8 cellular contexts compared by ENCODE assay signal in the genomic region with DNA sequence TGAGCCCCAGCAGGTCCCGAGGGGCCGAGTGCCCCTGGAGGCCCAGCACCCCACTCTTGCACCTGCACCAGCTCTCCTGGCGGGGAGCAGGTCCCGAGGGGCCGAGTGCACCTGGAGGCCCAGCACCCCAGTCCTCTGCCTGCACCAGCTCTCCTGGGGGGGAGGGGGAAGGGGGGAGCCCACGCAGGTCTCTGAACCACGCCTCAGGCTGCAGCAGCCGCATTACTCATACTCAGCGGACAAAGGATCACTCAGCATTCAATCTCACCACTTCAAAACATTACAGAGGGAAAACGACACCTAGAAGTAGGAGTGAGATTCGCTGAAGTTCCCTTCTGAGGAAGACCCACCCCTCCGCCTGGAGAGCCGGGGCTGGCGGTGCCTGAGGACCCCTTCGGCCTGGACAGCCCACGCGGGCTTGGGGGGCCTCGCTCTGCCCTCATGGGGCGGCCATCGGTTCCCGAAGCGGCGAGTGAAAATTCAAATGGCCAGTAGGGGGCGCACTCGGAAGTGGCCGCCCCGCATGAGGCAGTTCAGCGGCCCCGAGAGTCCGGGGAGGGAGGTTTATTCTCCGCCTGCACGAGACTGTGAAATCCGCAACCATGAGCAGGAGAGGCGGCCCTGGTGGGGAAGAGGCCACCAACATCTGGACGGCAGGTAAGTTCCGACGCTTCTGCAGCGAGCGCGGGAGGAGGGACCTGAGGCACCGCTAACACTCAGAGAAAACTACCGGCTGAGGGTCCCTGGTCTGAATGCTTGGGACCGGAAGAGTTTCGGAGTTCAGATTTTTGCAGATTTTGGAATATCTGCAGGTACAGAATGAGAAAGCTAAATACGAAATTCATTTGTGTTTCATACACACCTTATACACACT. TPM values are rescaled to one million over a fixed set of nuclear protein-coding genes. Genes with fewer than 3 reads are reported as not detected.
DNase-seq lines count a peak whose midpoint lies in the region; ATAC-seq, FAIRE-seq and TF ChIP-seq lines count a peak whose summit lies in the region.

No MANE protein-coding gene starts in this region.

- TF ChIP-seq POLR2A in GM12892 (IDR thresholded peaks at IDR 0.05; ENCODE audit: low read depth, low read length) (peak; percentile 68), HepG2 (IDR thresholded peaks at IDR 0.05; ENCODE audit: insufficient read depth in 1 of 2, low read depth in 2 of 2, low read length in 2 of 2) (peak in 1 of 2 experiments; percentile 57; a peak in 2 of 4 replicates)

- peaks cover 50% of the 10 kb centered on the region for H3K4me1 ChIP-seq in HepG2 (ENCODE audit: insufficient read depth, low read length)

- WGBS in HepG2 (ENCODE audit: low lambda C conversion rate): 24% methylated on average over 21 of the region's 45 CpGs

- intact Hi-C loops in activated CD4-positive, alpha-beta T cell treated with anti-CD3 and anti-CD28 coated beads, Interleukin-2, amount 10 ng/mL, durations not matched to agents 24 days and 14 days (cut with micrococcal nuclease): loop anchor here (1.0 kb wide), 2 partner anchors 51 to 89 kb away; a partner anchor contains a TSS
- intact Hi-C loops in HepG2 (cut with micrococcal nuclease; ENCODE audit: unreplicated experiment): loop anchor here (1.0 to 5.0 kb wide), 3 partner anchors 36 to 90 kb away; no protein-coding TSS in a partner anchor

- TF ChIP-seq CTCF in HFF-Myc (IDR thresholded peaks at IDR 0.05; ENCODE audit: low read depth, low read length, missing control alignments) (peak; percentile 86), HepG2 (CRISPR knock-in tag; IDR thresholded peaks at IDR 0.05) (peak; percentile 95)

- peak overlapping the region; percentile 79 for H3K4me3 Mint-ChIP-seq in activated CD4-positive, alpha-beta T cell treated with anti-CD3 and anti-CD28 coated beads, Interleukin-2, amount 10 ng/mL, durations not matched to agents 24 days and 14 days

- no peaks in the 10 kb centered on the region for H3K27me3 ChIP-seq in HepG2 (ENCODE audit: control insufficient read depth in 1 of 2, insufficient read depth in 2 of 2, low read length in 2 of 2)

- FAIRE-seq in GM12892 (lab: Jason Lieb, UNC) (peak; percentile 94), HepG2 (lab: Jason Lieb, UNC) (no peak)

- H3K36me3 ChIP-seq in HepG2 (replicated peaks in 1 of 2; ENCODE audit: control insufficient read depth in 1 of 2, insufficient read depth in 2 of 2, low read length in 2 of 2): peaks cover 7 to 22% of the 10 kb centered on the region in 2 experiments; a peak in 4 of 5 replicates

- peak overlapping the region; percentile 74 for H3K27ac ChIP-seq in HepG2 (ENCODE audit: extremely low read length, insufficient read depth, low read length)

- no peaks in the 10 kb centered on the region for H3K36me3 Mint-ChIP-seq in activated CD4-positive, alpha-beta T cell treated with anti-CD3 and anti-CD28 coated beads, Interleukin-2, amount 10 ng/mL, durations not matched to agents 24 days and 14 days (ENCODE audit: low read depth)

- no TSS peak for BruUV-seq in HepG2 (replicated peaks; lab: Mats Ljungman, UMichigan)

- peak; percentile 95 for DNase-seq in GM12892 (ENCODE audit: insufficient read length)
- no peak for DNase-seq in HFF-Myc (ENCODE audit: extremely low read depth, low read depth)
- DNase-seq in NCI-H1048 (lab: John Stamatoyannopoulos, UW): peak; percentile 19
- peak; percentile 93 for DNase-seq in activated CD4-positive, alpha-beta T cell treated with anti-CD3 and anti-CD28 coated beads, Interleukin-2, amount 10 ng/mL, durations not matched to agents 24 days and 14 days
- DNase-seq in dedifferentiated amniotic fluid mesenchymal stem cell (ENCODE audit: extremely low spot score): peak; percentile 48
- DNase-seq in HepG2 (ENCODE audit: low spot score): peak; percentile 68
- DNase-seq in stimulated activated CD4-positive, alpha-beta T cell treated with anti-CD3 and anti-CD28 coated beads, Interleukin-4, amount 100 ng/mL, for 48 hours (ENCODE audit: low read depth in 2 of 2): peak; percentile 65 to 81
- DNase-seq in NCI-H1417 treated with DMSO at 0.1 percent for 48 hours (lab: John Stamatoyannopoulos, UW): no peak

- H3K9me3 ChIP-seq in HepG2 (ENCODE audit: low read length): no peaks in the 10 kb centered on the region

- H3K4me1 Mint-ChIP-seq in activated CD4-positive, alpha-beta T cell treated with anti-CD3 and anti-CD28 coated beads, Interleukin-2, amount 10 ng/mL, durations not matched to agents 24 days and 14 days: peaks cover 9% of the 10 kb centered on the region

- TF ChIP-seq EP300 in HepG2 (IDR thresholded peaks at IDR 0.05; ENCODE audit: low read depth in 2 of 2, low read length in 2 of 2) (no peak), HepG2 (CRISPR knock-in tag; IDR thresholded peaks at IDR 0.05; ENCODE audit: borderline replicate concordance) (peak; percentile 41; the same call in 1 of the 2 replicates)

- H3K27ac Mint-ChIP-seq in activated CD4-positive, alpha-beta T cell treated with anti-CD3 and anti-CD28 coated beads, Interleukin-2, amount 10 ng/mL, durations not matched to agents 24 days and 14 days: peak overlapping the region; percentile 11

- in situ Hi-C loops in HepG2 (cut with HindIII; ENCODE audit: extremely low pct_ligation_motif_present, low pct_unique_long_range_greater_than_20kb): loop anchor here (5.0 kb wide), 1 partner anchor 75 kb away; a partner anchor contains a TSS

- H3K9ac ChIP-seq in HepG2 (ENCODE audit: insufficient read depth, low read depth, low read length): peak overlapping the region; percentile 83

- TF ChIP-seq RAD21 in HepG2 (CRISPR knock-in tag; IDR thresholded peaks at IDR 0.05): peak; percentile 85

- ATAC-seq in HepG2: peak; percentile 72

- no peak overlapping the region for H2AFZ ChIP-seq in HepG2 (ENCODE audit: low read length)

- POLR2A ChIA-PET in HepG2 (lab: Yijun Ruan, JAX): interaction anchor here (0.8 to 3.9 kb wide), 12 partner anchors 8 to 768 kb away, joined by 3 to 24 read pairs (median 3); a partner anchor contains a TSS

- CTCF ChIA-PET in HepG2 (lab: Yijun Ruan, JAX; ENCODE audit: low intra/inter-chr PET ratio, low total read pairs): interaction anchor here (1.4 to 1.9 kb wide), 5 partner anchors 37 to 96 kb away, joined by 8 to 15 read pairs (median 10); no protein-coding TSS in a partner anchor

- peaks cover 28% of the 10 kb centered on the region for H3K79me2 ChIP-seq in HepG2 (ENCODE audit: insufficient read depth, low read length)

- H3K4me2 ChIP-seq in HepG2 (ENCODE audit: low read depth, low read length): peak overlapping the region; percentile 83

- peak overlapping the region; percentile 37 for H3K4me3 ChIP-seq in HFF-Myc (replicated peaks; ENCODE audit: low read depth, low read length)
- peak overlapping the region; percentile 66 to 79 (median 77) for H3K4me3 ChIP-seq in HepG2 (replicated peaks in 1 of 3; ENCODE audit: insufficient read depth in 1 of 3, low read depth in 2 of 3, low read length in 3 of 3)

- peaks cover 2% of the 10 kb centered on the region for H3K27me3 Mint-ChIP-seq in activated CD4-positive, alpha-beta T cell treated with anti-CD3 and anti-CD28 coated beads, Interleukin-2, amount 10 ng/mL, durations not matched to agents 24 days and 14 days

- H3K9me3 Mint-ChIP-seq in activated CD4-positive, alpha-beta T cell treated with anti-CD3 and anti-CD28 coated beads, Interleukin-2, amount 10 ng/mL, durations not matched to agents 24 days and 14 days: no peaks in the 10 kb centered on the region

- no peaks in the 10 kb centered on the region for H4K20me1 ChIP-seq in HepG2 (ENCODE audit: insufficient read depth, low read length)

RNA-seq across cellular contexts. Expression of a gene that starts 1.1 kb away (rescaled TPM):
- 7.1 TPM for polyA plus RNA-seq in GM12892 (2012; ENCODE audit: missing spikeins)
- total RNA-seq in activated CD4-positive, alpha-beta T cell treated with anti-CD3 and anti-CD28 coated beads, Interleukin-2, amount 10 ng/mL, durations not matched to agents 24 days and 14 days: 0.09 TPM in 1 of 2 replicates, not detected in the other
- total RNA-seq in HepG2 (2016; rRNA removed; fragmentation: Illumina TruSeq; extraction: Trizol): 15.2 and 19.7 TPM in 2 replicates
- total RNA-seq in HepG2 (2016; cell fraction: cytosol; rRNA removed; fragmentation: Illumina TruSeq; extraction: Trizol; ENCODE audit: low read depth): 11.8 and 14.0 TPM in 2 replicates
- total RNA-seq in HepG2 (2016; cell fraction: insoluble cytoplasmic fraction; rRNA removed; fragmentation: Illumina TruSeq; extraction: Trizol): 14.3 and 19.8 TPM in 2 replicates
- total RNA-seq in HepG2 (2016; cell fraction: membrane; rRNA removed; fragmentation: Illumina TruSeq; extraction: Trizol): 22.2 and 30.5 TPM in 2 replicates
- total RNA-seq in HepG2 (2016; cell fraction: nucleus; rRNA removed; fragmentation: Illumina TruSeq; extraction: Trizol): 13.6 and 15.7 TPM in 2 replicates
- 12.7 and 16.4 TPM in 2 replicates for polyA plus RNA-seq in HepG2 (2011; rRNA removed)
- polyA plus RNA-seq in HepG2 (2011; cell fraction: cytosol; rRNA removed): 14.9 and 19.2 TPM in 2 replicates
- polyA plus RNA-seq in HepG2 (2011; cell fraction: nucleus; rRNA removed): 55.4 and 63.5 TPM in 2 replicates
- 10.5 and 10.7 TPM in 2 replicates for polyA plus RNA-seq in HepG2 (2012)
- polyA plus RNA-seq in HepG2 (2016; cell fraction: cytosol; fragmentation: Illumina TruSeq; extraction: Trizol; ENCODE audit: low read depth): 9.9 and 11.3 TPM in 2 replicates
- polyA plus RNA-seq in HepG2 (2016; cell fraction: insoluble cytoplasmic fraction; fragmentation: Illumina TruSeq; extraction: Trizol; ENCODE audit: low read depth): 17.5 and 21.3 TPM in 2 replicates
- polyA plus RNA-seq in HepG2 (2016; cell fraction: membrane; fragmentation: Illumina TruSeq; extraction: Trizol; ENCODE audit: low read depth): 22.0 and 22.5 TPM in 2 replicates
- 36.9 and 39.6 TPM in 2 replicates for polyA plus RNA-seq in HepG2 (2016; cell fraction: nucleus; fragmentation: Illumina TruSeq; extraction: Trizol; ENCODE audit: insufficient read depth, low read depth)
- 7.5 and 47.4 TPM in 2 replicates for polyA minus RNA-seq in HepG2 (2011; rRNA and poly(A)+ RNA removed; ENCODE audit: low replicate concordance)
- polyA minus RNA-seq in HepG2 (2011; cell fraction: cytosol; rRNA and poly(A)+ RNA removed): 11.5 and 13.4 TPM in 2 replicates
- polyA minus RNA-seq in HepG2 (2011; cell fraction: nucleus; rRNA and poly(A)+ RNA removed): 4.2 and 5.7 TPM in 2 replicates

RNA-seq across cellular contexts. Expression of a gene that starts 42.5 kb away (rescaled TPM):
- polyA plus RNA-seq in GM12892 (2012; ENCODE audit: missing spikeins): 4.1 TPM
- 2.5 and 4.1 TPM in 2 replicates for total RNA-seq in activated CD4-positive, alpha-beta T cell treated with anti-CD3 and anti-CD28 coated beads, Interleukin-2, amount 10 ng/mL, durations not matched to agents 24 days and 14 days
- total RNA-seq in HepG2 (2016; rRNA removed; fragmentation: Illumina TruSeq; extraction: Trizol): 0.84 and 2.0 TPM in 2 replicates
- 0.91 and 1.1 TPM in 2 replicates for total RNA-seq in HepG2 (2016; cell fraction: cytosol; rRNA removed; fragmentation: Illumina TruSeq; extraction: Trizol; ENCODE audit: low read depth)
- total RNA-seq in HepG2 (2016; cell fraction: insoluble cytoplasmic fraction; rRNA removed; fragmentation: Illumina TruSeq; extraction: Trizol): 0.89 and 1.2 TPM in 2 replicates
- 1.9 and 2.7 TPM in 2 replicates for total RNA-seq in HepG2 (2016; cell fraction: membrane; rRNA removed; fragmentation: Illumina TruSeq; extraction: Trizol)
- 1.1 and 3.4 TPM in 2 replicates for total RNA-seq in HepG2 (2016; cell fraction: nucleus; rRNA removed; fragmentation: Illumina TruSeq; extraction: Trizol)
- polyA plus RNA-seq in HepG2 (2011; rRNA removed): 15.9 and 17.2 TPM in 2 replicates
- polyA plus RNA-seq in HepG2 (2011; cell fraction: cytosol; rRNA removed): 11.4 and 22.4 TPM in 2 replicates
- 18.2 and 25.0 TPM in 2 replicates for polyA plus RNA-seq in HepG2 (2011; cell fraction: nucleus; rRNA removed)
- polyA plus RNA-seq in HepG2 (2012): 4.5 and 5.3 TPM in 2 replicates
- polyA plus RNA-seq in HepG2 (2016; cell fraction: cytosol; fragmentation: Illumina TruSeq; extraction: Trizol; ENCODE audit: low read depth): 2.1 and 2.2 TPM in 2 replicates
- 0.78 and 1.3 TPM in 2 replicates for polyA plus RNA-seq in HepG2 (2016; cell fraction: insoluble cytoplasmic fraction; fragmentation: Illumina TruSeq; extraction: Trizol; ENCODE audit: low read depth)
- 2.3 and 3.4 TPM in 2 replicates for polyA plus RNA-seq in HepG2 (2016; cell fraction: membrane; fragmentation: Illumina TruSeq; extraction: Trizol; ENCODE audit: low read depth)
- polyA plus RNA-seq in HepG2 (2016; cell fraction: nucleus; fragmentation: Illumina TruSeq; extraction: Trizol; ENCODE audit: insufficient read depth, low read depth): 2.2 and 2.5 TPM in 2 replicates
- 0.87 and 47.8 TPM in 2 replicates for polyA minus RNA-seq in HepG2 (2011; rRNA and poly(A)+ RNA removed; ENCODE audit: low replicate concordance)
- 6.9 and 9.1 TPM in 2 replicates for polyA minus RNA-seq in HepG2 (2011; cell fraction: cytosol; rRNA and poly(A)+ RNA removed)
- 9.3 and 14.0 TPM in 2 replicates for polyA minus RNA-seq in HepG2 (2011; cell fraction: nucleus; rRNA and poly(A)+ RNA removed)

Comparison
In these comparisons a context has a peak if more than half of its experiments do, and no peak if none do; other contexts are left out.
1. DNase-seq: peak in GM12892 (single experiment), NCI-H1048 (single experiment), activated CD4-positive, alpha-beta T cell treated with anti-CD3 and anti-CD28 coated beads, Interleukin-2, amount 10 ng/mL, durations not matched to agents 24 days and 14 days (single experiment), dedifferentiated amniotic fluid mesenchymal stem cell (single experiment), HepG2 (single experiment) and stimulated activated CD4-positive, alpha-beta T cell treated with anti-CD3 and anti-CD28 coated beads, Interleukin-4, amount 100 ng/mL, for 48 hours (2 of 2); none in HFF-Myc (single experiment) and NCI-H1417 treated with DMSO at 0.1 percent for 48 hours (single experiment).
2. RNA of a gene that starts 1.1 kb away (total RNA-seq): 11.8 to 30.5 TPM in HepG2; 0.09 TPM in activated CD4-positive, alpha-beta T cell treated with anti-CD3 and anti-CD28 coated beads, Interleukin-2, amount 10 ng/mL, durations not matched to agents 24 days and 14 days; every median in the first group is over 10 times any median in the second.